1 cellular context compared by ENCODE assay signal in the genomic region with DNA sequence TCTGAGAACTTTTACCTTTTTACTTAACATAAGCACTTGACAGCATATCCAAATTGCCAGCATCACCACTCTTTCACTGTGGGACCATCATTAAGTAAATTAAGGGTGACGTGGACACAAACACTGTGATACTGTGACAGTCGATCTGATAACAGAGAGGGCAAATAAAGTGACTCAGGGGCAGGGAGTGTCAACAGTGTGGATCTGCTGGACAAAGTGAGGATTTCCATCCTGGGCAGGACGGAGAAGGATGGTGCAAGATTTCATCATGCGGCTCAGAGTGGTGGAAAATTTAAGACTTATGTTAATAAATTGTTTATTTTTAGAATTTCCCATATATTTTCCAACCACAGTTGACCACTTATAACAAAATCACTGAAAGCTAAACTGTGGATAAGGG.
TF ChIP-seq lines count a peak whose summit lies in the region.

No MANE protein-coding gene starts in this region.

TF ChIP-seq in HepG2, 621 proteins besides CTCF, POLR2A, EP300 and RAD21 (continued from another document and continues in another):
- TF ChIP-seq, protein P1, sequence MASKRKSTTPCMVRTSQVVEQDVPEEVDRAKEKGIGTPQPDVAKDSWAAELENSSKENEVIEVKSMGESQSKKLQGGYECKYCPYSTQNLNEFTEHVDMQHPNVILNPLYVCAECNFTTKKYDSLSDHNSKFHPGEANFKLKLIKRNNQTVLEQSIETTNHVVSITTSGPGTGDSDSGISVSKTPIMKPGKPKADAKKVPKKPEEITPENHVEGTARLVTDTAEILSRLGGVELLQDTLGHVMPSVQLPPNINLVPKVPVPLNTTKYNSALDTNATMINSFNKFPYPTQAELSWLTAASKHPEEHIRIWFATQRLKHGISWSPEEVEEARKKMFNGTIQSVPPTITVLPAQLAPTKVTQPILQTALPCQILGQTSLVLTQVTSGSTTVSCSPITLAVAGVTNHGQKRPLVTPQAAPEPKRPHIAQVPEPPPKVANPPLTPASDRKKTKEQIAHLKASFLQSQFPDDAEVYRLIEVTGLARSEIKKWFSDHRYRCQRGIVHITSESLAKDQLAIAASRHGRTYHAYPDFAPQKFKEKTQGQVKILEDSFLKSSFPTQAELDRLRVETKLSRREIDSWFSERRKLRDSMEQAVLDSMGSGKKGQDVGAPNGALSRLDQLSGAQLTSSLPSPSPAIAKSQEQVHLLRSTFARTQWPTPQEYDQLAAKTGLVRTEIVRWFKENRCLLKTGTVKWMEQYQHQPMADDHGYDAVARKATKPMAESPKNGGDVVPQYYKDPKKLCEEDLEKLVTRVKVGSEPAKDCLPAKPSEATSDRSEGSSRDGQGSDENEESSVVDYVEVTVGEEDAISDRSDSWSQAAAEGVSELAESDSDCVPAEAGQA (IDR thresholded peaks at IDR 0.05; ENCODE audit: low read depth), result no peak
- TF ChIP-seq, protein P1 (CRISPR knock-in tag; IDR thresholded peaks at IDR 0.05; ENCODE audit: borderline replicate concordance), result no peak
- no peak for TF ChIP-seq ZZZ3 (CRISPR knock-in tag; IDR thresholded peaks at IDR 0.05; ENCODE audit: borderline replicate concordance)
- TF ChIP-seq TMF1 (CRISPR knock-in tag; IDR thresholded peaks at IDR 0.05; ENCODE audit: low read depth), result no peak
- TF ChIP-seq HMG20B (CRISPR knock-in tag; conservative IDR thresholded peaks at IDR 0.05), result peak; percentile 64; the same call in 1 of the 2 replicates
- TF ChIP-seq, protein P2, sequence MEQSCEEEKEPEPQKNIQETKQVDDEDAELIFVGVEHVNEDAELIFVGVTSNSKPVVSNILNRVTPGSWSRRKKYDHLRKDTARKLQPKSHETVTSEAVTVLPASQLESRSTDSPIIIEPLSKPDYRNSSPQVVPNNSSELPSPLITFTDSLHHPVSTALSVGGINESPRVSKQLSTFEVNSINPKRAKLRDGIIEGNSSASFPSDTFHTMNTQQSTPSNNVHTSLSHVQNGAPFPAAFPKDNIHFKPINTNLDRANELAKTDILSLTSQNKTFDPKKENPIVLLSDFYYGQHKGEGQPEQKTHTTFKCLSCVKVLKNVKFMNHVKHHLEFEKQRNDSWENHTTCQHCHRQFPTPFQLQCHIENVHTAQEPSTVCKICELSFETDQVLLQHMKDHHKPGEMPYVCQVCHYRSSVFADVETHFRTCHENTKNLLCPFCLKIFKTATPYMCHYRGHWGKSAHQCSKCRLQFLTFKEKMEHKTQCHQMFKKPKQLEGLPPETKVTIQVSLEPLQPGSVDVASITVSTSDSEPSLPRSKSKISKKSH (CRISPR knock-in tag; IDR thresholded peaks at IDR 0.05; ENCODE audit: borderline replicate concordance), result no peak
- TF ChIP-seq, protein P3, sequence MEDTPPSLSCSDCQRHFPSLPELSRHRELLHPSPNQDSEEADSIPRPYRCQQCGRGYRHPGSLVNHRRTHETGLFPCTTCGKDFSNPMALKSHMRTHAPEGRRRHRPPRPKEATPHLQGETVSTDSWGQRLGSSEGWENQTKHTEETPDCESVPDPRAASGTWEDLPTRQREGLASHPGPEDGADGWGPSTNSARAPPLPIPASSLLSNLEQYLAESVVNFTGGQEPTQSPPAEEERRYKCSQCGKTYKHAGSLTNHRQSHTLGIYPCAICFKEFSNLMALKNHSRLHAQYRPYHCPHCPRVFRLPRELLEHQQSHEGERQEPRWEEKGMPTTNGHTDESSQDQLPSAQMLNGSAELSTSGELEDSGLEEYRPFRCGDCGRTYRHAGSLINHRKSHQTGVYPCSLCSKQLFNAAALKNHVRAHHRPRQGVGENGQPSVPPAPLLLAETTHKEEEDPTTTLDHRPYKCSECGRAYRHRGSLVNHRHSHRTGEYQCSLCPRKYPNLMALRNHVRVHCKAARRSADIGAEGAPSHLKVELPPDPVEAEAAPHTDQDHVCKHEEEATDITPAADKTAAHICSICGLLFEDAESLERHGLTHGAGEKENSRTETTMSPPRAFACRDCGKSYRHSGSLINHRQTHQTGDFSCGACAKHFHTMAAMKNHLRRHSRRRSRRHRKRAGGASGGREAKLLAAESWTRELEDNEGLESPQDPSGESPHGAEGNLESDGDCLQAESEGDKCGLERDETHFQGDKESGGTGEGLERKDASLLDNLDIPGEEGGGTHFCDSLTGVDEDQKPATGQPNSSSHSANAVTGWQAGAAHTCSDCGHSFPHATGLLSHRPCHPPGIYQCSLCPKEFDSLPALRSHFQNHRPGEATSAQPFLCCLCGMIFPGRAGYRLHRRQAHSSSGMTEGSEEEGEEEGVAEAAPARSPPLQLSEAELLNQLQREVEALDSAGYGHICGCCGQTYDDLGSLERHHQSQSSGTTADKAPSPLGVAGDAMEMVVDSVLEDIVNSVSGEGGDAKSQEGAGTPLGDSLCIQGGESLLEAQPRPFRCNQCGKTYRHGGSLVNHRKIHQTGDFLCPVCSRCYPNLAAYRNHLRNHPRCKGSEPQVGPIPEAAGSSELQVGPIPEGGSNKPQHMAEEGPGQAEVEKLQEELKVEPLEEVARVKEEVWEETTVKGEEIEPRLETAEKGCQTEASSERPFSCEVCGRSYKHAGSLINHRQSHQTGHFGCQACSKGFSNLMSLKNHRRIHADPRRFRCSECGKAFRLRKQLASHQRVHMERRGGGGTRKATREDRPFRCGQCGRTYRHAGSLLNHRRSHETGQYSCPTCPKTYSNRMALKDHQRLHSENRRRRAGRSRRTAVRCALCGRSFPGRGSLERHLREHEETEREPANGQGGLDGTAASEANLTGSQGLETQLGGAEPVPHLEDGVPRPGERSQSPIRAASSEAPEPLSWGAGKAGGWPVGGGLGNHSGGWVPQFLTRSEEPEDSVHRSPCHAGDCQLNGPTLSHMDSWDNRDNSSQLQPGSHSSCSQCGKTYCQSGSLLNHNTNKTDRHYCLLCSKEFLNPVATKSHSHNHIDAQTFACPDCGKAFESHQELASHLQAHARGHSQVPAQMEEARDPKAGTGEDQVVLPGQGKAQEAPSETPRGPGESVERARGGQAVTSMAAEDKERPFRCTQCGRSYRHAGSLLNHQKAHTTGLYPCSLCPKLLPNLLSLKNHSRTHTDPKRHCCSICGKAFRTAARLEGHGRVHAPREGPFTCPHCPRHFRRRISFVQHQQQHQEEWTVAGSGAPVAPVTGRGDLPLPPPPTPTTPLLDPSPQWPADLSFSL (CRISPR knock-in tag; IDR thresholded peaks at IDR 0.05), result no peak
- TF ChIP-seq MED1 (CRISPR knock-in tag; IDR thresholded peaks at IDR 0.05), result peak; percentile 96
- no peak for TF ChIP-seq TAF1 (CRISPR knock-in tag; IDR thresholded peaks at IDR 0.05)
- TF ChIP-seq, protein P4, sequence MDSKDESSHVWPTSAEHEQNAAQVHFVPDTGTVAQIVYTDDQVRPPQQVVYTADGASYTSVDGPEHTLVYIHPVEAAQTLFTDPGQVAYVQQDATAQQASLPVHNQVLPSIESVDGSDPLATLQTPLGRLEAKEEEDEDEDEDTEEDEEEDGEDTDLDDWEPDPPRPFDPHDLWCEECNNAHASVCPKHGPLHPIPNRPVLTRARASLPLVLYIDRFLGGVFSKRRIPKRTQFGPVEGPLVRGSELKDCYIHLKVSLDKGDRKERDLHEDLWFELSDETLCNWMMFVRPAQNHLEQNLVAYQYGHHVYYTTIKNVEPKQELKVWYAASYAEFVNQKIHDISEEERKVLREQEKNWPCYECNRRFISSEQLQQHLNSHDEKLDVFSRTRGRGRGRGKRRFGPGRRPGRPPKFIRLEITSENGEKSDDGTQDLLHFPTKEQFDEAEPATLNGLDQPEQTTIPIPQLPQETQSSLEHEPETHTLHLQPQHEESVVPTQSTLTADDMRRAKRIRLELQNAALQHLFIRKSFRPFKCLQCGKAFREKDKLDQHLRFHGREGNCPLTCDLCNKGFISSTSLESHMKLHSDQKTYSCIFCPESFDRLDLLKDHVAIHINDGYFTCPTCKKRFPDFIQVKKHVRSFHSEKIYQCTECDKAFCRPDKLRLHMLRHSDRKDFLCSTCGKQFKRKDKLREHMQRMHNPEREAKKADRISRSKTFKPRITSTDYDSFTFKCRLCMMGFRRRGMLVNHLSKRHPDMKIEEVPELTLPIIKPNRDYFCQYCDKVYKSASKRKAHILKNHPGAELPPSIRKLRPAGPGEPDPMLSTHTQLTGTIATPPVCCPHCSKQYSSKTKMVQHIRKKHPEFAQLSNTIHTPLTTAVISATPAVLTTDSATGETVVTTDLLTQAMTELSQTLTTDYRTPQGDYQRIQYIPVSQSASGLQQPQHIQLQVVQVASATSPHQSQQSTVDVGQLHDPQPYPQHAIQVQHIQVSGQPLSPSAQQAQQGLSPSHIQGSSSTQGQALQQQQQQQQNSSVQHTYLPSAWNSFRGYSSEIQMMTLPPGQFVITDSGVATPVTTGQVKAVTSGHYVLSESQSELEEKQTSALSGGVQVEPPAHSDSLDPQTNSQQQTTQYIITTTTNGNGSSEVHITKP (CRISPR knock-in tag; IDR thresholded peaks at IDR 0.05; ENCODE audit: low read depth), result no peak
- TF ChIP-seq KLF11 (CRISPR knock-in tag; IDR thresholded peaks at IDR 0.05), result 0 out of 2 replicates have a peak, but pooled peaks have one; percentile 35
- TF ChIP-seq, protein P5, sequence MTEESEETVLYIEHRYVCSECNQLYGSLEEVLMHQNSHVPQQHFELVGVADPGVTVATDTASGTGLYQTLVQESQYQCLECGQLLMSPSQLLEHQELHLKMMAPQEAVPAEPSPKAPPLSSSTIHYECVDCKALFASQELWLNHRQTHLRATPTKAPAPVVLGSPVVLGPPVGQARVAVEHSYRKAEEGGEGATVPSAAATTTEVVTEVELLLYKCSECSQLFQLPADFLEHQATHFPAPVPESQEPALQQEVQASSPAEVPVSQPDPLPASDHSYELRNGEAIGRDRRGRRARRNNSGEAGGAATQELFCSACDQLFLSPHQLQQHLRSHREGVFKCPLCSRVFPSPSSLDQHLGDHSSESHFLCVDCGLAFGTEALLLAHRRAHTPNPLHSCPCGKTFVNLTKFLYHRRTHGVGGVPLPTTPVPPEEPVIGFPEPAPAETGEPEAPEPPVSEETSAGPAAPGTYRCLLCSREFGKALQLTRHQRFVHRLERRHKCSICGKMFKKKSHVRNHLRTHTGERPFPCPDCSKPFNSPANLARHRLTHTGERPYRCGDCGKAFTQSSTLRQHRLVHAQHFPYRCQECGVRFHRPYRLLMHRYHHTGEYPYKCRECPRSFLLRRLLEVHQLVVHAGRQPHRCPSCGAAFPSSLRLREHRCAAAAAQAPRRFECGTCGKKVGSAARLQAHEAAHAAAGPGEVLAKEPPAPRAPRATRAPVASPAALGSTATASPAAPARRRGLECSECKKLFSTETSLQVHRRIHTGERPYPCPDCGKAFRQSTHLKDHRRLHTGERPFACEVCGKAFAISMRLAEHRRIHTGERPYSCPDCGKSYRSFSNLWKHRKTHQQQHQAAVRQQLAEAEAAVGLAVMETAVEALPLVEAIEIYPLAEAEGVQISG (CRISPR knock-in tag; IDR thresholded peaks at IDR 0.05), result 0 out of 2 replicates have a peak, but pooled peaks have one; percentile 31
- TF ChIP-seq PPARG (CRISPR knock-in tag; conservative IDR thresholded peaks at IDR 0.05), result peak; percentile 57
- no peak for TF ChIP-seq MBNL3 (CRISPR knock-in tag; conservative IDR thresholded peaks at IDR 0.05)
- TF ChIP-seq CHD4 (IDR thresholded peaks at IDR 0.05; ENCODE audit: borderline replicate concordance, low read length), result no peak
- TF ChIP-seq, protein P6, sequence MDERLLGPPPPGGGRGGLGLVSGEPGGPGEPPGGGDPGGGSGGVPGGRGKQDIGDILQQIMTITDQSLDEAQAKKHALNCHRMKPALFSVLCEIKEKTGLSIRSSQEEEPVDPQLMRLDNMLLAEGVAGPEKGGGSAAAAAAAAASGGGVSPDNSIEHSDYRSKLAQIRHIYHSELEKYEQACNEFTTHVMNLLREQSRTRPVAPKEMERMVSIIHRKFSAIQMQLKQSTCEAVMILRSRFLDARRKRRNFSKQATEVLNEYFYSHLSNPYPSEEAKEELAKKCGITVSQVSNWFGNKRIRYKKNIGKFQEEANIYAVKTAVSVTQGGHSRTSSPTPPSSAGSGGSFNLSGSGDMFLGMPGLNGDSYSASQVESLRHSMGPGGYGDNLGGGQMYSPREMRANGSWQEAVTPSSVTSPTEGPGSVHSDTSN (CRISPR knock-in tag; IDR thresholded peaks at IDR 0.05), result 0 out of 2 replicates have a peak, but pooled peaks have one; percentile 48
- no peak for TF ChIP-seq ZNF530 (CRISPR knock-in tag; IDR thresholded peaks at IDR 0.05; ENCODE audit: low read depth)
- TF ChIP-seq, protein P7, sequence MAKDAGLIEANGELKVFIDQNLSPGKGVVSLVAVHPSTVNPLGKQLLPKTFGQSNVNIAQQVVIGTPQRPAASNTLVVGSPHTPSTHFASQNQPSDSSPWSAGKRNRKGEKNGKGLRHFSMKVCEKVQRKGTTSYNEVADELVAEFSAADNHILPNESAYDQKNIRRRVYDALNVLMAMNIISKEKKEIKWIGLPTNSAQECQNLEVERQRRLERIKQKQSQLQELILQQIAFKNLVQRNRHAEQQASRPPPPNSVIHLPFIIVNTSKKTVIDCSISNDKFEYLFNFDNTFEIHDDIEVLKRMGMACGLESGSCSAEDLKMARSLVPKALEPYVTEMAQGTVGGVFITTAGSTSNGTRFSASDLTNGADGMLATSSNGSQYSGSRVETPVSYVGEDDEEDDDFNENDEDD (CRISPR knock-in tag; IDR thresholded peaks at IDR 0.05; ENCODE audit: borderline replicate concordance), result 0 out of 2 replicates have a peak, but pooled peaks have one; percentile 36
- TF ChIP-seq, protein P8, sequence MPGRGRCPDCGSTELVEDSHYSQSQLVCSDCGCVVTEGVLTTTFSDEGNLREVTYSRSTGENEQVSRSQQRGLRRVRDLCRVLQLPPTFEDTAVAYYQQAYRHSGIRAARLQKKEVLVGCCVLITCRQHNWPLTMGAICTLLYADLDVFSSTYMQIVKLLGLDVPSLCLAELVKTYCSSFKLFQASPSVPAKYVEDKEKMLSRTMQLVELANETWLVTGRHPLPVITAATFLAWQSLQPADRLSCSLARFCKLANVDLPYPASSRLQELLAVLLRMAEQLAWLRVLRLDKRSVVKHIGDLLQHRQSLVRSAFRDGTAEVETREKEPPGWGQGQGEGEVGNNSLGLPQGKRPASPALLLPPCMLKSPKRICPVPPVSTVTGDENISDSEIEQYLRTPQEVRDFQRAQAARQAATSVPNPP (CRISPR knock-in tag; IDR thresholded peaks at IDR 0.05), result no peak
- 0 out of 2 replicates have a peak, but pooled peaks have one; percentile 35 for TF ChIP-seq ZFP1 (CRISPR knock-in tag; IDR thresholded peaks at IDR 0.05)
- TF ChIP-seq STAG1 (CRISPR knock-in tag; IDR thresholded peaks at IDR 0.05), result peak; percentile 24
- peak; percentile 75; the same call in 1 of the 2 replicates for TF ChIP-seq MIXL1 (CRISPR knock-in tag; IDR thresholded peaks at IDR 0.05)
- peak; percentile 85 for TF ChIP-seq NCOA2 (CRISPR knock-in tag; IDR thresholded peaks at IDR 0.05)
- TF ChIP-seq NCOR1 (IDR thresholded peaks at IDR 0.05; ENCODE audit: borderline replicate concordance, low read length), result no peak; the same call in 1 of the 2 replicates
